14 cellular contexts compared by ENCODE assay signal in genomic region chr3:126087552-126088175, GRCh38.
"Had no signal": no experiment of that assay in that cellular context is flagged by ENCODE, and none has a peak within 500 bp of the region (broad histone marks: within the 10 kb centered on the region; RNA-seq: fewer than 3 reads in every experiment).

No MANE protein-coding gene starts in this region.

- H3K27me3 ChIP-seq: ascending aorta, breast epithelium, esophagus squamous epithelium, thyroid gland had no signal

- H3K9me3 ChIP-seq: ascending aorta, breast epithelium, esophagus squamous epithelium, lower lobe of right lung, thyroid gland had no signal

- ATAC-seq: activated CD4-positive, alpha-beta T cell treated with anti-CD3 and anti-CD28 coated beads for 36 hours; lower lobe of right lung; natural killer cell treated with Interleukin-12 subunit alpha and Interleukin-12 subunit beta and Interleukin-15 and Interleukin-18, amount 100 ng/mL, for 72 hours; stimulated activated naive B cell treated with anti-CD40 and anti-IgM and Interleukin-4, amounts not matched to agents 10 μg/mL and 1 μg/mL and 100 μg/mL, for 72 hours; WTC11 had no signal

- H3K4me3 ChIP-seq: ascending aorta, breast epithelium, coronary artery, esophagus squamous epithelium, lower lobe of right lung, thyroid gland had no signal

- H3K27ac ChIP-seq: ascending aorta, breast epithelium, coronary artery, esophagus squamous epithelium, lower lobe of right lung, thyroid gland had no signal

- H3K4me1 ChIP-seq: ascending aorta, breast epithelium had no signal

- DNase-seq: activated CD4-positive, alpha-beta T cell treated with anti-CD3 and anti-CD28 coated beads for 36 hours; activated CD4-positive, alpha-beta T cell treated with anti-CD3 and anti-CD28 coated beads, Interleukin-2, amount 50 U/mL, for 48 hours; activated gamma-delta T cell; esophagus squamous epithelium; islet precursor cell; lower lobe of right lung; posterior cingulate gyrus; stimulated activated naive B cell treated with anti-CD40 and anti-IgM and Interleukin-4, amounts not matched to agents 10 μg/mL and 1 μg/mL and 100 μg/mL, for 72 hours; thyroid gland had no signal

- H3K36me3 ChIP-seq: ascending aorta, breast epithelium, esophagus squamous epithelium, lower lobe of right lung, thyroid gland had no signal
